20 cellular contexts compared by ENCODE assay signal in genomic region chr6:36725581-36725980, GRCh38. TPM values are rescaled to one million over a fixed set of nuclear protein-coding genes. Genes with fewer than 3 reads are reported as not detected.
DNase-seq lines count a peak whose midpoint lies in the region; ATAC-seq and TF ChIP-seq lines count a peak whose summit lies in the region.
"Had no signal": no experiment of that assay in that cellular context is flagged by ENCODE, and none has a peak within 500 bp of the region (broad histone marks: within the 10 kb centered on the region; RNA-seq: fewer than 3 reads in every experiment).

No MANE protein-coding gene starts in this region.

- no peaks in the 10 kb centered on the region for H3K9me3 ChIP-seq in BLaER1
- H3K9me3 ChIP-seq in sigmoid colon: no peaks in the 10 kb centered on the region
- H3K9me3 ChIP-seq in thyroid gland: no peaks in the 10 kb centered on the region
- H3K9me3 ChIP-seq: Peyer's patch had no signal

- peaks cover 39% of the 10 kb centered on the region for H3K4me1 Mint-ChIP-seq in CD14-positive monocyte
- peaks cover 34% of the 10 kb centered on the region for H3K4me1 Mint-ChIP-seq in chondrocyte (ENCODE audit: low read depth)

- H3K4me3 Mint-ChIP-seq in CD14-positive monocyte (no peak overlapping the region), chondrocyte (ENCODE audit: unreplicated experiment) (no peak overlapping the region)
- H3K4me3 Mint-ChIP-seq: H9 had no signal

- H3K4me1 ChIP-seq in BLaER1 (peaks cover 91% of the 10 kb centered on the region), sigmoid colon (no peaks in the 10 kb centered on the region), thyroid gland (no peaks in the 10 kb centered on the region)
- H3K4me1 ChIP-seq: Peyer's patch had no signal

- no peaks in the 10 kb centered on the region for H3K36me3 ChIP-seq in BLaER1
- no peaks in the 10 kb centered on the region for H3K36me3 ChIP-seq in sigmoid colon
- no peaks in the 10 kb centered on the region for H3K36me3 ChIP-seq in thyroid gland
- H3K36me3 ChIP-seq: Peyer's patch had no signal

- H3K27ac ChIP-seq in BLaER1: no peak overlapping the region
- no peak overlapping the region for H3K27ac ChIP-seq in sigmoid colon
- H3K27ac ChIP-seq in thyroid gland: no peak overlapping the region
- H3K27ac ChIP-seq: Peyer's patch had no signal

- H3K9ac ChIP-seq in BLaER1: no peak overlapping the region

- H3K9me3 Mint-ChIP-seq in CD14-positive monocyte: peaks cover 2 to 4% (median 3%) of the 10 kb centered on the region in 7 donors
- H3K9me3 Mint-ChIP-seq in chondrocyte (ENCODE audit: low read depth): no peaks in the 10 kb centered on the region
- H3K9me3 Mint-ChIP-seq: H9 had no signal

- H3K27me3 Mint-ChIP-seq in CD14-positive monocyte (ENCODE audit: low read depth in 3 of 3) (peaks cover 0 to 3% (median 2%) of the 10 kb centered on the region in 3 donors), chondrocyte (ENCODE audit: low read depth) (no peaks in the 10 kb centered on the region)

- TF ChIP-seq POLR2A in sigmoid colon (IDR thresholded peaks at IDR 0.05) (no peak), thyroid gland (IDR thresholded peaks at IDR 0.05) (no peak)

- H4K20me1 ChIP-seq in BLaER1: no peaks in the 10 kb centered on the region

- H3K36me3 Mint-ChIP-seq in CD14-positive monocyte (peaks cover 36 to 84% of the 10 kb centered on the region in 2 donors), chondrocyte (ENCODE audit: low read depth) (no peaks in the 10 kb centered on the region)

- intact Hi-C loops in CD14-positive monocyte (cut with micrococcal nuclease): no loop called here
- intact Hi-C loops in sigmoid colon (cut with DNase I): no loop called here
- intact Hi-C loops in thyroid gland (cut with DNase I): loop anchor here (10.0 kb wide), 1 partner anchor 101 kb away; no protein-coding TSS in a partner anchor

- 93 to 94% methylated on average over 7 of the region's 7 CpGs for WGBS in sigmoid colon, 2 donors
- 86 to 90% methylated on average over 7 of the region's 7 CpGs for WGBS in thyroid gland, 2 donors

- TF ChIP-seq EP300 in sigmoid colon (IDR thresholded peaks at IDR 0.05): no peak

- H3K27ac Mint-ChIP-seq in CD14-positive monocyte (peak overlapping the region in 4 of 7 donors; percentile 50 to 73 (median 68)), chondrocyte (ENCODE audit: unreplicated experiment) (no peak overlapping the region)

- peak; percentile 27 for DNase-seq in CD14-positive monocyte (ENCODE audit: low spot score)
- peak; percentile 48 for DNase-seq in chondrocyte (ENCODE audit: low spot score)
- peak; percentile 52 for DNase-seq in sigmoid colon
- DNase-seq in thyroid gland: no peak
- no peak for DNase-seq in C1 segment of cervical spinal cord (lab: John Stamatoyannopoulos, UW)
- DNase-seq: COR-L47, DMS153, EL, H9, Kasumi-1, MV-4-11, NCI-H1436, NCI-H2029 treated with DMSO at 0.1 percent for 48 hours, NCI-H510A, NCI-H82, Peyer's patch, SHP77 had no signal

- TF ChIP-seq CTCF in CD14-positive monocyte (IDR thresholded peaks at IDR 0.05) (no peak), chondrocyte (IDR thresholded peaks at IDR 0.05) (no peak), sigmoid colon (IDR thresholded peaks at IDR 0.05) (no peak), thyroid gland (IDR thresholded peaks at IDR 0.05) (no peak)

- ATAC-seq in HG03039 (IDR thresholded peaks at IDR 0.05; ENCODE audit: unreplicated experiment): no peak

- H3K4me3 ChIP-seq in BLaER1: no peak overlapping the region
- no peak overlapping the region for H3K4me3 ChIP-seq in sigmoid colon
- no peak overlapping the region for H3K4me3 ChIP-seq in thyroid gland (replicated peaks in 1 of 3)
- H3K4me3 ChIP-seq: Peyer's patch had no signal

- peak overlapping the region; percentile 57 for H3K4me2 ChIP-seq in BLaER1

- H3K27me3 ChIP-seq in BLaER1: no peaks in the 10 kb centered on the region
- H3K27me3 ChIP-seq in sigmoid colon: no peaks in the 10 kb centered on the region
- H3K27me3 ChIP-seq in thyroid gland: no peaks in the 10 kb centered on the region
- H3K27me3 ChIP-seq: Peyer's patch had no signal

RNA-seq across cellular contexts. Expression of gene RAB44, which starts 28.0 kb away (rescaled TPM):
- polyA plus RNA-seq in CD14-positive monocyte: 1 to 10 TPM; 1.5 to 1.9 TPM
- total RNA-seq in chondrocyte: not detected in 3 replicates
- total RNA-seq in sigmoid colon: under 1 TPM in 1 of 4 donors, not detected in 3; 0.71 TPM
- polyA plus RNA-seq in sigmoid colon: under 1 TPM; under 0.01 to 0.23 (median 0.10) TPM
- under 1 TPM in 1 of 4 donors, not detected in 3; 0.11 TPM for total RNA-seq in thyroid gland
- total RNA-seq: H9 had no signal
- polyA plus RNA-seq: AG04450 had no signal

RNA-seq across cellular contexts. Expression of gene CDKN1A, which starts 47.1 kb away (rescaled TPM):
- 100 to 1,000 TPM; 117 to 144 TPM for polyA plus RNA-seq in CD14-positive monocyte
- total RNA-seq in chondrocyte: 230 to 303 TPM (median 301 TPM) in 3 replicates
- 100 to 1,000 TPM in 1 of 4 donors, 10 to 100 TPM in 3; 35.7 to 390 (median 49.7) TPM for total RNA-seq in sigmoid colon
- polyA plus RNA-seq in sigmoid colon: 100 to 1,000 TPM; 255 to 429 (median 404) TPM
- 10 to 100 TPM; 41.0 to 64.5 (median 61.8) TPM for total RNA-seq in thyroid gland

Comparison
In these comparisons a context has a peak if more than half of its experiments do, and no peak if none do; other contexts are left out.
1. DNase-seq: peak in CD14-positive monocyte (single experiment), chondrocyte (single experiment) and sigmoid colon (single experiment); none in thyroid gland (0 of 2) and C1 segment of cervical spinal cord (0 of 14).